9 cellular contexts compared by ENCODE assay signal in the genomic region with DNA sequence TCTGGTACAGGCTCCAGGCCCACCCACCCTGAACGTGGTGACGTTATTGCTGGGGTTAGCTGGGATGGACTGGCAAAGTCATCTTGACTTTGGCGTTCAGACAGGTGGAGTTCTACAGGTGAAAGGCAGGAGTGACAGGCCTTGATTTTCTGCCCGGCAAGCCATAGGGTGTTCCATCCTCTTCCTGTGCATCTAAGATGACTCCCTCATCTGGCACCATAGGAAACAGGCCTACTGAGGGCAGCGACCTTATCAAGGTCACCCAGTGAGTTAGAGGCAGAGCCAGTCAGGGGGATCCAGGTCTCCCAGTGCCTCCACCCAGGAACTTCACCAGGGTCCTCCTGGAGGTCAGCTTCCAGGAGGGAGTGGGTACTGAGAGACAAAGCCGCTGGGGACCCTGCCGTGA. TPM values are rescaled to one million over a fixed set of nuclear protein-coding genes. Genes with fewer than 3 reads are reported as not detected.
DNase-seq lines count a peak whose midpoint lies in the region; ATAC-seq and TF ChIP-seq lines count a peak whose summit lies in the region.
"Had no signal": no experiment of that assay in that cellular context is flagged by ENCODE, and none has a peak within 500 bp of the region (broad histone marks: within the 10 kb centered on the region; RNA-seq: fewer than 3 reads in every experiment).

No MANE protein-coding gene starts in this region.

- peaks cover 33% of the 10 kb centered on the region for H3K4me1 ChIP-seq in OCI-LY1 (ENCODE audit: insufficient read depth, low read length, severe bottlenecking)
- peaks cover 10% of the 10 kb centered on the region for H3K4me1 ChIP-seq in ectodermal cell (ENCODE audit: control insufficient read depth, insufficient read depth, low read length)

- no peaks in the 10 kb centered on the region for H3F3A ChIP-seq in OCI-LY1 (ENCODE audit: insufficient read depth, low read length)

- no peaks in the 10 kb centered on the region for H3K9me3 ChIP-seq in OCI-LY1 (ENCODE audit: low read length)
- H3K9me3 ChIP-seq in ectodermal cell (ENCODE audit: control insufficient read depth, low read length), result no peaks in the 10 kb centered on the region

- H3K9ac ChIP-seq in OCI-LY1 (ENCODE audit: low read length), result peak overlapping the region; percentile 90

- 66 to 73% methylated on average over 7 of the region's 7 CpGs for WGBS in ectodermal cell, 2 experiments

- no peaks in the 10 kb centered on the region for H4K20me1 ChIP-seq in OCI-LY1 (ENCODE audit: insufficient read depth, low read length)

- H3K4me1 Mint-ChIP-seq in nephron progenitor cell, result peaks cover 73% of the 10 kb centered on the region

- no peak overlapping the region for H3K27ac ChIP-seq in OCI-LY1 (ENCODE audit: low read depth, low read length, poor library complexity, severe bottlenecking)
- H3K27ac ChIP-seq in ectodermal cell (ENCODE audit: insufficient read depth, low read depth, low read length, poor library complexity, severe bottlenecking), result no peak overlapping the region

- ATAC-seq in GM21717 (IDR thresholded peaks at IDR 0.05; ENCODE audit: unreplicated experiment), result no peak
- ATAC-seq in GM18498 (IDR thresholded peaks at IDR 0.05; ENCODE audit: unreplicated experiment), result no peak

- no peaks in the 10 kb centered on the region for H3K36me3 Mint-ChIP-seq in nephron progenitor cell (ENCODE audit: low read depth)

- peaks cover 28% of the 10 kb centered on the region for H3K79me2 ChIP-seq in OCI-LY1 (ENCODE audit: insufficient read depth, low read length)

- H3K36me3 ChIP-seq in BJ (ENCODE audit: control insufficient read depth, insufficient read depth, low read length) (no peaks in the 10 kb centered on the region), OCI-LY1 (ENCODE audit: insufficient read depth, low read length) (no peaks in the 10 kb centered on the region; the same call in 1 of the 2 replicates), ectodermal cell (ENCODE audit: control insufficient read depth, insufficient read depth, low read length) (no peaks in the 10 kb centered on the region)

- H3K27ac Mint-ChIP-seq in nephron progenitor cell, result no peak overlapping the region

- no peaks in the 10 kb centered on the region for H3K9me2 ChIP-seq in OCI-LY1 (ENCODE audit: low read depth, low read length)

- CTCF ChIA-PET in BJ (lab: Yijun Ruan, JAX), result interaction anchor here (0.7 to 2.0 kb wide), 5 partner anchors 11 to 608 kb away, joined by 3 to 8 read pairs (median 3); no protein-coding TSS in a partner anchor
- CTCF ChIA-PET in HEK293T (lab: Yijun Ruan, JAX), result no interaction called here

- TF ChIP-seq CTCF in BJ (IDR thresholded peaks at IDR 0.05; ENCODE audit: insufficient read depth, low read depth, low read length) (no peak), OCI-LY1 (IDR thresholded peaks at IDR 0.05; ENCODE audit: low read length) (no peak), nephron progenitor cell (IDR thresholded peaks at IDR 0.05) (no peak)

- H3K27me3 ChIP-seq in BJ (ENCODE audit: control insufficient read depth, insufficient read depth, low read length) (no peaks in the 10 kb centered on the region), OCI-LY1 (ENCODE audit: insufficient read depth, low read length) (no peaks in the 10 kb centered on the region), ectodermal cell (ENCODE audit: control insufficient read depth, insufficient read depth, low read length, poor library complexity, severe bottlenecking) (no peaks in the 10 kb centered on the region)

- H3K9me3 Mint-ChIP-seq in nephron progenitor cell, result no peaks in the 10 kb centered on the region

- POLR2A ChIA-PET in BJ (lab: Charles Lee) (no interaction called here), HEK293T (lab: Yijun Ruan, JAX) (interaction anchor here (1.0 to 2.7 kb wide), 3 partner anchors 13 to 73 kb away, joined by 3 to 7 read pairs (median 6); no protein-coding TSS in a partner anchor)

- peaks cover 7% of the 10 kb centered on the region for H3K27me3 Mint-ChIP-seq in nephron progenitor cell (ENCODE audit: low read depth, poor library complexity)

- DNase-seq in BJ (ENCODE audit: low read depth) (no peak), nephron progenitor cell (no peak), HEK293T (ENCODE audit: extremely low spot score) (no peak), NCI-H1092 (lab: John Stamatoyannopoulos, UW) (no peak)
- DNase-seq: RPMI8226 had no signal

- peak overlapping the region; percentile 97 for H3K4me3 Mint-ChIP-seq in nephron progenitor cell

- H2AFZ ChIP-seq in OCI-LY1 (ENCODE audit: low read length), result no peak overlapping the region

- peak overlapping the region; percentile 84 for H3K4me3 ChIP-seq in BJ (ENCODE audit: low read depth, low read length)
- peak overlapping the region; percentile 97 for H3K4me3 ChIP-seq in OCI-LY1 (ENCODE audit: low read depth, low read length, poor library complexity, severe bottlenecking)
- H3K4me3 ChIP-seq in ectodermal cell (ENCODE audit: insufficient read depth, low read depth, low read length), result peak overlapping the region; percentile 62

- peak overlapping the region; percentile 75 for H3K4me2 ChIP-seq in OCI-LY1 (ENCODE audit: low read length)

TF ChIP-seq in HEK293T, 16 proteins besides CTCF, POLR2A, EP300 and RAD21:
- TF ChIP-seq FOXA1 (IDR thresholded peaks at IDR 0.05) (no peak), SUZ12 (IDR thresholded peaks at IDR 0.05) (no peak), ELF4 (IDR thresholded peaks at IDR 0.05) (no peak), ARNT (IDR thresholded peaks at IDR 0.05) (no peak), PKNOX1 (IDR thresholded peaks at IDR 0.05) (no peak), HDGF (IDR thresholded peaks at IDR 0.05; ENCODE audit: borderline replicate concordance) (no peak), L3MBTL2 (conservative IDR thresholded peaks at IDR 0.05) (no peak), ZNF384 (IDR thresholded peaks at IDR 0.05) (no peak), FOXK2 (IDR thresholded peaks at IDR 0.05) (no peak), SP1 (IDR thresholded peaks at IDR 0.05) (no peak)

RNA-seq across cellular contexts. Expression of gene HK1, which starts 41.6 kb away (rescaled TPM):
- polyA plus RNA-seq in BJ (2011; rRNA removed), result 39.7 and 47.5 TPM in 2 replicates
- 46.0 and 54.7 TPM in 2 replicates for polyA minus RNA-seq in BJ (2011; rRNA and poly(A)+ RNA removed)
- 52.8 TPM for polyA plus RNA-seq in ectodermal cell (2013, experiment 1 of 4)
- 52.6 TPM for polyA plus RNA-seq in ectodermal cell (2013, experiment 2 of 4)
- 36.4 TPM for polyA plus RNA-seq in ectodermal cell (2013, experiment 3 of 4)
- polyA plus RNA-seq in ectodermal cell (2013, experiment 4 of 4), result 37.9 TPM
